8 cellular contexts compared by ENCODE assay signal in the genomic region with DNA sequence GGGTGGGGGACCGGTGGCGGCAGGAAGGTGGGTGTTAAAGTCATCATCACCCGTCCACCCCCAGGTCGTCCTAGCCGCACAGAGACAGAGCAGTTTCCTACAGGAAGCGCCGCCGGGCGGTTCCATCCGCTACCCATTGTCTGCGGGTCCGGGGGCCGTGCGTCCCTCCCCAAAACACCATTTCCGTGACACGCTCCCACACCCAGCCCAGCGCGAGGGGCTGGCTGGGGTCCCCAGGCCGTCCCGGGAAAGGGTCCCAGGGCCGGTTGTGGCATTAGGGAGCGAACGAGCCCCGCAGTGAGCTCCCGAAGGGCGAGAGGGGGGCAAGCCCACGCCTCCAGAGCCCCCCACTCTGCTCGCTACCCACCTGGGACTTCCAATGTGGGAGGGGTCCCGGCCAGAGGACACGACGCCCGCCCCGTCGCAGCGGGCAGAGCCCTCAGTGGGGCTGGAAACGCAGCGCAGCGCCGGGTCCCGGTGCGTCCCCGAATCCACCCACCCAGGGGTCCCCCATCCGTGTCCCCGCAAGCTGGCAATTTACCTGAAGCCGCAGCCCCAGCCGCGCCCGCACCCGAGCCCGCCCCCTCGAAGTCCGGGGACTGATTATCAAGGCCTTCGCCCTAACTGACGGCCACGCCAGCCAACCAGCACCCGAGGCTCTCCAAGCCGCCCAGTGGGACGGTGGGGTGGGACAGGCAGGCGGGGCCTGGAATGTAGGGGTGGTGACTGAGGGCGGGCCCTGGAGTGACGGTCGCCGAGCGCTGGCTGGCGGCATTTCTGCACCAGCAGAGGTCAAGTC. TPM values are rescaled to one million over a fixed set of nuclear protein-coding genes. Genes with fewer than 3 reads are reported as not detected.
DNase-seq lines count a peak whose midpoint lies in the region; ATAC-seq, FAIRE-seq and TF ChIP-seq lines count a peak whose summit lies in the region.

A gene (minus strand): TSS at position 579 of the 799 bp plus-strand sequence. CDS start 5,434 bp downstream, outside the sequence.

- peaks cover 2% of the 10 kb centered on the region for H3K4me1 Mint-ChIP-seq in T-helper 1 cell treated with Interleukin-12 subunit alpha and Interleukin-12 subunit beta and Interleukin-4 antibody, amounts not matched to agents 30 μg/mL and 1 μg/mL, for 36 hours (ENCODE audit: low read depth)

- WGBS in tibial nerve, 2 donors = 2% methylated on average over 9 to 40 of the region's 65 CpGs

- peaks cover 0 to 21% of the 10 kb centered on the region in 2 donors for H3K27me3 ChIP-seq in tibial nerve

- peaks cover 0 to 30% (median 3%) of the 10 kb centered on the region in 4 donors for H3K4me1 ChIP-seq in tibial nerve

- peak; percentile 72 for DNase-seq in DMS53 treated with DMSO at 0.1 percent for 48 hours (lab: John Stamatoyannopoulos, UW; ENCODE audit: unreplicated experiment)
- DNase-seq in H54 (ENCODE audit: insufficient read length, low spot score) = peak; percentile 98
- DNase-seq in NB4 (ENCODE audit: low read depth) = peak; percentile 96
- peak; percentile 94 for DNase-seq in amniotic epithelial cell (ENCODE audit: low read depth)
- DNase-seq in left cardiac atrium = peak; percentile 98
- peak; percentile 74 to 98 (median 86) for DNase-seq in posterior cingulate gyrus
- peak; percentile 85 to 89 for DNase-seq in tibial nerve (ENCODE audit: low spot score in 2 of 2)

- peak; percentile 75 to 80 for TF ChIP-seq EP300 in tibial nerve (IDR thresholded peaks at IDR 0.05)

- H3K36me3 ChIP-seq in tibial nerve = no peaks in the 10 kb centered on the region

- no peaks in the 10 kb centered on the region for H3K9me3 Mint-ChIP-seq in T-helper 1 cell treated with Interleukin-12 subunit alpha and Interleukin-12 subunit beta and Interleukin-4 antibody, amounts not matched to agents 30 μg/mL and 1 μg/mL, for 36 hours

- FAIRE-seq in H54 (lab: Jason Lieb, UNC) = no peak

- no peak within 1 kb of the TSS for H3K4me3 ChIP-seq in NB4 (ENCODE audit: low read depth, low read length)
- H3K4me3 ChIP-seq in tibial nerve = peak within 1 kb of the TSS; percentile 43 to 58 (median 49)

- H3K4me3 Mint-ChIP-seq in T-helper 1 cell treated with Interleukin-12 subunit alpha and Interleukin-12 subunit beta and Interleukin-4 antibody, amounts not matched to agents 30 μg/mL and 1 μg/mL, for 36 hours = peak within 1 kb of the TSS; percentile 69

- no peaks in the 10 kb centered on the region for H3K36me3 Mint-ChIP-seq in T-helper 1 cell treated with Interleukin-12 subunit alpha and Interleukin-12 subunit beta and Interleukin-4 antibody, amounts not matched to agents 30 μg/mL and 1 μg/mL, for 36 hours (ENCODE audit: low read depth)

- TF ChIP-seq CTCF in NB4 (IDR thresholded peaks at IDR 0.05; ENCODE audit: low read depth, low read length) = no peak
- TF ChIP-seq CTCF in tibial nerve (IDR thresholded peaks at IDR 0.05) = peak in 1 of 5 experiments; percentile 35

- H3K27ac ChIP-seq in tibial nerve = peak within 1 kb of the TSS; percentile 45 to 84 (median 65)

- H3K27me3 Mint-ChIP-seq in T-helper 1 cell treated with Interleukin-12 subunit alpha and Interleukin-12 subunit beta and Interleukin-4 antibody, amounts not matched to agents 30 μg/mL and 1 μg/mL, for 36 hours (ENCODE audit: low read depth) = peaks cover 49% of the 10 kb centered on the region

- TF ChIP-seq POLR2A in H54 (IDR thresholded peaks at IDR 0.05; ENCODE audit: low read depth, low read length) = no peak
- TF ChIP-seq POLR2A in NB4 (IDR thresholded peaks at IDR 0.05; ENCODE audit: extremely low read depth, insufficient read length) = no peak
- peak; percentile 27 to 80 for TF ChIP-seq POLR2A in tibial nerve (IDR thresholded peaks at IDR 0.05)

- H3K9me3 ChIP-seq in tibial nerve = no peaks in the 10 kb centered on the region

- ATAC-seq in left cardiac atrium = peak; percentile 99

- intact Hi-C loops in left cardiac atrium (cut with DNase I) = no loop called here
- intact Hi-C loops in posterior cingulate gyrus (cut with DNase I) = no loop called here

- no peak within 1 kb of the TSS for H3K27ac Mint-ChIP-seq in T-helper 1 cell treated with Interleukin-12 subunit alpha and Interleukin-12 subunit beta and Interleukin-4 antibody, amounts not matched to agents 30 μg/mL and 1 μg/mL, for 36 hours

RNA-seq across cellular contexts. Expression of the gene that starts here (rescaled TPM):
- total RNA-seq in left cardiac atrium = 10 to 100 TPM; 19.3 to 19.6 TPM
- 10 to 100 TPM; 13.8 to 34.8 (median 20.1) TPM for total RNA-seq in tibial nerve

Comparison
In these comparisons a context has a peak if more than half of its experiments do, and no peak if none do; other contexts are left out.
1. POLR2A ChIP-seq: peak in tibial nerve (2 of 2); none in H54 (single experiment) and NB4 (single experiment).
2. Peak in every context shown above with its lines, with median percentiles within 50 percentile points of each other: DNase-seq.